22 cellular contexts compared by ENCODE assay signal in genomic region chr6:113481910-113482309, GRCh38.
DNase-seq lines count a peak whose midpoint lies in the region; ATAC-seq, FAIRE-seq and TF ChIP-seq lines count a peak whose summit lies in the region.
"Had no signal": no experiment of that assay in that cellular context is flagged by ENCODE, and none has a peak within 500 bp of the region (broad histone marks: within the 10 kb centered on the region; RNA-seq: fewer than 3 reads in every experiment).

No MANE protein-coding gene starts in this region.

- no TSS peak for BruUV-seq in Calu3 (replicated peaks; lab: Mats Ljungman, UMichigan)

- H3K27me3 Mint-ChIP-seq in Calu3 (ENCODE audit: unreplicated experiment) = no peaks in the 10 kb centered on the region
- H3K27me3 Mint-ChIP-seq: B cell; CD4-positive, CD25-positive, alpha-beta regulatory T cell; T-helper 17 cell had no signal

- peaks cover 87 to 88% of the 10 kb centered on the region in 2 experiments for H3K4me1 ChIP-seq in neutrophil (ENCODE audit: control insufficient read depth in 1 of 2, insufficient read depth in 1 of 2, low read depth in 1 of 2, low read length in 1 of 2)
- H3K4me1 ChIP-seq: Peyer's patch, SJSA1 had no signal

- no peak for FAIRE-seq in GM12892 (lab: Jason Lieb, UNC)

- ATAC-seq in GM19351 (IDR thresholded peaks at IDR 0.05; ENCODE audit: unreplicated experiment) (peak; percentile 67), HG02870 (IDR thresholded peaks at IDR 0.05; ENCODE audit: unreplicated experiment) (peak; percentile 50)
- ATAC-seq: T-helper 17 cell had no signal

- H3K36me3 Mint-ChIP-seq in Calu3 (ENCODE audit: insufficient read depth, unreplicated experiment) = no peaks in the 10 kb centered on the region
- H3K36me3 Mint-ChIP-seq: CD4-positive, CD25-positive, alpha-beta regulatory T cell had no signal

- peak overlapping the region; percentile 96 for H3K27ac ChIP-seq in neutrophil
- H3K27ac ChIP-seq: Peyer's patch, SJSA1 had no signal

- no peak overlapping the region for H3K27ac Mint-ChIP-seq in Calu3 (ENCODE audit: unreplicated experiment)
- H3K27ac Mint-ChIP-seq: B cell; CD4-positive, CD25-positive, alpha-beta regulatory T cell; H9; T-helper 17 cell had no signal

- DNase-seq in GM12892 (ENCODE audit: insufficient read length) = peak; percentile 1
- no peak for DNase-seq in NCI-H2107 (lab: John Stamatoyannopoulos, UW)
- DNase-seq in UCSD-AML1 (lab: John Stamatoyannopoulos, UW; ENCODE audit: unreplicated experiment) = no peak
- DNase-seq in Calu3 = no peak
- DNase-seq: Caco-2; CD4-positive, CD25-positive, alpha-beta regulatory T cell; DMS153; GF-D8; H9; KBM-7; NCI-H1105 treated with DMSO at 0.1 percent for 48 hours; NCI-H1694 treated with DMSO at 0.1 percent for 48 hours; NCI-H510A; NCI-H748 treated with DMSO at 0.1 percent for 48 hours; NK-92 treated with Interleukin-12 subunit alpha and Interleukin-12 subunit beta, amount 100 ng/mL, for 24 hours; Peyer's patch; T-helper 17 cell had no signal

- CTCF ChIA-PET in Calu3 (lab: Charles Lee) = no interaction called here

- no peaks in the 10 kb centered on the region for H3K9me3 ChIP-seq in neutrophil
- H3K9me3 ChIP-seq: Caco-2, Peyer's patch, SJSA1 had no signal

- H3K36me3 ChIP-seq in neutrophil = no peaks in the 10 kb centered on the region
- H3K36me3 ChIP-seq: Peyer's patch, SJSA1 had no signal

- H3K27me3 ChIP-seq in neutrophil = no peaks in the 10 kb centered on the region
- H3K27me3 ChIP-seq: Peyer's patch, SJSA1 had no signal

- TF ChIP-seq POLR2A in GM12892 (IDR thresholded peaks at IDR 0.05; ENCODE audit: low read depth, low read length) = no peak

- TF ChIP-seq CTCF in neutrophil (IDR thresholded peaks at IDR 0.05) (no peak), Calu3 (IDR thresholded peaks at IDR 0.05; ENCODE audit: unreplicated experiment) (no peak)

- peak overlapping the region; percentile 19 to 20 for H3K4me3 ChIP-seq in neutrophil (ENCODE audit: low read depth in 1 of 2, low read length in 1 of 2)
- H3K4me3 ChIP-seq: Peyer's patch, SJSA1 had no signal

- no peak overlapping the region for H3K4me3 Mint-ChIP-seq in Calu3 (ENCODE audit: low read depth, unreplicated experiment)
- H3K4me3 Mint-ChIP-seq: B cell; CD4-positive, CD25-positive, alpha-beta regulatory T cell; H9; T-helper 17 cell had no signal

- intact Hi-C loops in Calu3 (cut with micrococcal nuclease; ENCODE audit: unreplicated experiment) = no loop called here

- no peaks in the 10 kb centered on the region for H3K4me1 Mint-ChIP-seq in Calu3 (ENCODE audit: low read depth, unreplicated experiment)
- H3K4me1 Mint-ChIP-seq: B cell; CD4-positive, CD25-positive, alpha-beta regulatory T cell; H9; T-helper 17 cell had no signal

- no peaks in the 10 kb centered on the region for H3K9me3 Mint-ChIP-seq in Calu3 (ENCODE audit: low read depth, unreplicated experiment)
- H3K9me3 Mint-ChIP-seq: CD4-positive, CD25-positive, alpha-beta regulatory T cell; H9 had no signal
